In genomic region chr2:121596221-121597080, GRCh38 we compare ENCODE assay signal across 1 cellular context.
TF ChIP-seq lines count a peak whose summit lies in the region.

No MANE protein-coding gene starts in this region.

TF ChIP-seq in K562, 482 proteins besides CTCF, POLR2A, EP300 and RAD21 (continued from another document and continues in another):
- TF ChIP-seq REST (CRISPR knock-in tag; IDR thresholded peaks at IDR 0.05; ENCODE audit: low read depth) (no peak), ZNF282 (CRISPR knock-in tag; IDR thresholded peaks at IDR 0.05) (no peak), CBX5 (IDR thresholded peaks at IDR 0.05; ENCODE audit: borderline replicate concordance, low read depth) (no peak), HNRNPUL1 (IDR thresholded peaks at IDR 0.05; ENCODE audit: low read length) (no peak), SMARCE1 (IDR thresholded peaks at IDR 0.05) (peak; percentile 93), MED1 (CRISPR knock-in tag; IDR thresholded peaks at IDR 0.05; ENCODE audit: borderline replicate concordance) (no peak), KDM1A (IDR thresholded peaks at IDR 0.05) (peak; percentile 96 to 97), ZNF280B (CRISPR knock-in tag; IDR thresholded peaks at IDR 0.05) (no peak), MECOM (CRISPR knock-in tag; IDR thresholded peaks at IDR 0.05) (peak; percentile 54; the same call in 1 of the 2 replicates), CHD4 (IDR thresholded peaks at IDR 0.05; ENCODE audit: insufficient read depth, insufficient replicate concordance, low read depth, low read length, poor library complexity, severe bottlenecking) (no peak), BACH1 (tag; IDR thresholded peaks at IDR 0.05) (no peak), CEBPG (CRISPR knock-in tag; IDR thresholded peaks at IDR 0.05) (peak; percentile 92), CEBPG (tag; conservative IDR thresholded peaks at IDR 0.05 in 1 of 2, IDR thresholded peaks at IDR 0.05 in 1 of 2) (peak; percentile 85 to 92), ZNF586 (CRISPR knock-in tag; conservative IDR thresholded peaks at IDR 0.05) (no peak), FOXK1 (CRISPR knock-in tag; IDR thresholded peaks at IDR 0.05; ENCODE audit: borderline replicate concordance) (no peak), HEY1 (CRISPR knock-in tag; IDR thresholded peaks at IDR 0.05; ENCODE audit: borderline replicate concordance) (no peak), ZHX1 (conservative IDR thresholded peaks at IDR 0.05; ENCODE audit: low read length) (no peak), FOXP4 (CRISPR knock-in tag; IDR thresholded peaks at IDR 0.05; ENCODE audit: borderline replicate concordance) (no peak), MBD1 (CRISPR knock-in tag; IDR thresholded peaks at IDR 0.05) (no peak), ZNF184 (CRISPR knock-in tag; IDR thresholded peaks at IDR 0.05) (no peak), ZEB2 (IDR thresholded peaks at IDR 0.05) (peak; percentile 88), ARHGAP35 (IDR thresholded peaks at IDR 0.05; ENCODE audit: partially characterized antibody) (no peak), NFXL1 (CRISPR knock-in tag; IDR thresholded peaks at IDR 0.05) (no peak), SNRNP70 (optimal IDR thresholded peaks at IDR 0.05; ENCODE audit: low read depth, low read length) (no peak), THAP7 (CRISPR knock-in tag; IDR thresholded peaks at IDR 0.05) (no peak), ZNF274 (IDR thresholded peaks at IDR 0.05; ENCODE audit: borderline replicate concordance, low read depth, low read length) (no peak), KAT7 (CRISPR knock-in tag; IDR thresholded peaks at IDR 0.05; ENCODE audit: borderline replicate concordance) (no peak), E2F8 (IDR thresholded peaks at IDR 0.05; ENCODE audit: low read depth, partially characterized antibody) (peak; percentile 75), FUS (optimal IDR thresholded peaks at IDR 0.05; ENCODE audit: low read depth, low read length) (no peak), CLOCK (CRISPR knock-in tag; IDR thresholded peaks at IDR 0.05; ENCODE audit: borderline replicate concordance) (no peak), SP2 (IDR thresholded peaks at IDR 0.05; ENCODE audit: extremely low read depth, low read depth, low read length, poor library complexity, severe bottlenecking) (no peak), PHF20 (IDR thresholded peaks at IDR 0.05; ENCODE audit: partially characterized antibody) (no peak), NCOA1 (IDR thresholded peaks at IDR 0.05; ENCODE audit: low read depth) (peak; percentile 75), DACH1 (IDR thresholded peaks at IDR 0.05; ENCODE audit: partially characterized antibody) (no peak), RHOXF2B (CRISPR knock-in tag; conservative IDR thresholded peaks at IDR 0.05) (no peak), ZBTB17 (CRISPR knock-in tag; IDR thresholded peaks at IDR 0.05) (no peak), ZNF408 (CRISPR knock-in tag; IDR thresholded peaks at IDR 0.05; ENCODE audit: low read depth) (no peak), ZBTB1 (CRISPR knock-in tag; IDR thresholded peaks at IDR 0.05; ENCODE audit: borderline replicate concordance, low read depth) (no peak), CSDE1 (IDR thresholded peaks at IDR 0.05) (peak in 1 of 2 experiments; percentile 64; a peak in 1 of 4 replicates), PHF21A (IDR thresholded peaks at IDR 0.05; ENCODE audit: borderline replicate concordance, low read depth) (no peak), DPF2 (IDR thresholded peaks at IDR 0.05) (peak; percentile 97), ZNF76 (CRISPR knock-in tag; IDR thresholded peaks at IDR 0.05; ENCODE audit: borderline replicate concordance) (no peak), ELF2 (CRISPR knock-in tag; IDR thresholded peaks at IDR 0.05) (no peak), XRCC3 (IDR thresholded peaks at IDR 0.05) (no peak), ZNF644 (tag; IDR thresholded peaks at IDR 0.05; ENCODE audit: low read depth) (no peak), ZNF561 (CRISPR knock-in tag; conservative IDR thresholded peaks at IDR 0.05) (no peak), ZBTB33 (CRISPR knock-in tag; IDR thresholded peaks at IDR 0.05) (no peak)
